Comparison of ENCODE assay signal across 30 cellular contexts in genomic region chr7:138472292-138473079, GRCh38.
"Had no signal": no experiment of that assay in that cellular context is flagged by ENCODE, and none has a peak within 500 bp of the region (broad histone marks: within the 10 kb centered on the region; RNA-seq: fewer than 3 reads in every experiment).

No MANE protein-coding gene starts in this region.

- H3K9me3 ChIP-seq: breast epithelium, colonic mucosa, gastroesophageal sphincter, lower lobe of right lung, neutrophil, thoracic aorta, upper lobe of left lung had no signal

- H3K27me3 ChIP-seq: breast epithelium, colonic mucosa, gastroesophageal sphincter, hepatocyte, neutrophil, upper lobe of left lung had no signal

- H3K27ac Mint-ChIP-seq: activated naive CD4-positive, alpha-beta T cell treated with anti-CD3 and anti-CD28 coated beads, Interleukin-2, amount 10 ng/mL, durations not matched to agents 7 days and 5 days; activated T-helper 1 cell treated with anti-CD3 and anti-CD28 coated beads, Interleukin-12 subunit alpha, Interleukin-12 subunit beta, Interleukin-2, Interleukin-4 antibody, amounts not matched to agents 30 ng/mL and 10 ng/mL and 1 ng/mL, durations not matched to agents 14 hours and 24 hours and 36 hours; stimulated activated effector memory CD8-positive, alpha-beta T cell treated with anti-CD3 and anti-CD28 coated beads, Interleukin-12 subunit alpha, Interleukin-12 subunit beta, amount 100 ng/mL, for 72 hours; stimulated activated naive CD8-positive, alpha-beta T cell treated with anti-CD3 and anti-CD28 coated beads, Interleukin-15, Interleukin-2, amounts not matched to agents 100 ng/mL and 50 ng/mL, for 24 hours had no signal

- H3K9me3 Mint-ChIP-seq: activated naive CD4-positive, alpha-beta T cell treated with anti-CD3 and anti-CD28 coated beads, Interleukin-2, amount 10 ng/mL, durations not matched to agents 7 days and 5 days; activated T-helper 1 cell treated with anti-CD3 and anti-CD28 coated beads, Interleukin-12 subunit alpha, Interleukin-12 subunit beta, Interleukin-2, Interleukin-4 antibody, amounts not matched to agents 30 ng/mL and 10 ng/mL and 1 ng/mL, durations not matched to agents 14 hours and 24 hours and 36 hours; central memory CD8-positive, alpha-beta T cell; nephron; stimulated activated effector memory CD8-positive, alpha-beta T cell treated with anti-CD3 and anti-CD28 coated beads, Interleukin-12 subunit alpha, Interleukin-12 subunit beta, amount 100 ng/mL, for 72 hours; stimulated activated naive CD8-positive, alpha-beta T cell treated with anti-CD3 and anti-CD28 coated beads, Interleukin-15, Interleukin-2, amounts not matched to agents 100 ng/mL and 50 ng/mL, for 24 hours had no signal

- H2AFZ ChIP-seq: hepatocyte had no signal

- H3K36me3 ChIP-seq: breast epithelium, colonic mucosa, gastroesophageal sphincter, lower lobe of right lung, neutrophil, thoracic aorta, upper lobe of left lung had no signal

- DNase-seq: activated CD4-positive, alpha-beta T cell treated with anti-CD3 and anti-CD28 coated beads for 48 hours; activated CD4-positive, alpha-beta T cell treated with anti-CD3 and anti-CD28 coated beads, Interleukin-2, amount 50 U/mL, for 48 hours; activated CD8-positive, alpha-beta memory T cell treated with anti-CD3 and anti-CD28 coated beads for 24 hours; activated CD8-positive, alpha-beta memory T cell treated with anti-CD3 and anti-CD28 coated beads, Interleukin-2, amount 50 U/mL, for 4 hours; activated gamma-delta T cell; activated naive CD4-positive, alpha-beta T cell treated with anti-CD3 and anti-CD28 coated beads, Interleukin-2, amount 10 ng/mL, durations not matched to agents 7 days and 5 days; activated T-cell treated with anti-CD3 and anti-CD28 coated beads, Interleukin-2, amount 50 U/mL, for 1 hour; colonic mucosa; effector CD8-positive, alpha-beta T cell; erythroblast; lower lobe of right lung; mesenchymal stem cell; stimulated activated CD4-positive, alpha-beta T cell treated with anti-CD3 and anti-CD28 coated beads, Interleukin-4, amount 100 ng/mL, for 24 hours; T-helper 9 cell; upper lobe of left lung had no signal

- H3K4me3 Mint-ChIP-seq: activated naive CD4-positive, alpha-beta T cell treated with anti-CD3 and anti-CD28 coated beads, Interleukin-2, amount 10 ng/mL, durations not matched to agents 7 days and 5 days; activated T-helper 1 cell treated with anti-CD3 and anti-CD28 coated beads, Interleukin-12 subunit alpha, Interleukin-12 subunit beta, Interleukin-2, Interleukin-4 antibody, amounts not matched to agents 30 ng/mL and 10 ng/mL and 1 ng/mL, durations not matched to agents 14 hours and 24 hours and 36 hours; central memory CD8-positive, alpha-beta T cell; nephron; stimulated activated effector memory CD8-positive, alpha-beta T cell treated with anti-CD3 and anti-CD28 coated beads, Interleukin-12 subunit alpha, Interleukin-12 subunit beta, amount 100 ng/mL, for 72 hours; stimulated activated naive CD8-positive, alpha-beta T cell treated with anti-CD3 and anti-CD28 coated beads, Interleukin-15, Interleukin-2, amounts not matched to agents 100 ng/mL and 50 ng/mL, for 24 hours had no signal

- ATAC-seq: activated CD4-positive, CD25-positive, alpha-beta regulatory T cell treated with anti-CD3 and anti-CD28 coated beads, Interleukin-2, amount 50 U/mL, for 24 hours; gastroesophageal sphincter; left lobe of liver; lower lobe of right lung; sciatic nerve; stimulated activated effector memory CD8-positive, alpha-beta T cell treated with anti-CD3 and anti-CD28 coated beads, Interleukin-12 subunit alpha, Interleukin-12 subunit beta, amount 100 ng/mL, for 72 hours had no signal

- H3K36me3 Mint-ChIP-seq: stimulated activated effector memory CD8-positive, alpha-beta T cell treated with anti-CD3 and anti-CD28 coated beads, Interleukin-12 subunit alpha, Interleukin-12 subunit beta, amount 100 ng/mL, for 72 hours had no signal

- H3K4me1 ChIP-seq: breast epithelium had no signal

- H3K4me2 ChIP-seq: hepatocyte had no signal

- H3K27me3 Mint-ChIP-seq: activated naive CD4-positive, alpha-beta T cell treated with anti-CD3 and anti-CD28 coated beads, Interleukin-2, amount 10 ng/mL, durations not matched to agents 7 days and 5 days; central memory CD8-positive, alpha-beta T cell; stimulated activated naive CD8-positive, alpha-beta T cell treated with anti-CD3 and anti-CD28 coated beads, Interleukin-15, Interleukin-2, amounts not matched to agents 100 ng/mL and 50 ng/mL, for 24 hours had no signal

- H3K27ac ChIP-seq: breast epithelium, colonic mucosa, gastroesophageal sphincter, hepatocyte, lower lobe of right lung, neutrophil, skin epidermis, thoracic aorta, upper lobe of left lung, VCaP had no signal

- H3K4me3 ChIP-seq: breast epithelium, colonic mucosa, gastroesophageal sphincter, hepatocyte, lower lobe of right lung, skin epidermis, thoracic aorta, upper lobe of left lung had no signal
